Comparison of ENCODE assay signal across 1 cellular context in the genomic region with DNA sequence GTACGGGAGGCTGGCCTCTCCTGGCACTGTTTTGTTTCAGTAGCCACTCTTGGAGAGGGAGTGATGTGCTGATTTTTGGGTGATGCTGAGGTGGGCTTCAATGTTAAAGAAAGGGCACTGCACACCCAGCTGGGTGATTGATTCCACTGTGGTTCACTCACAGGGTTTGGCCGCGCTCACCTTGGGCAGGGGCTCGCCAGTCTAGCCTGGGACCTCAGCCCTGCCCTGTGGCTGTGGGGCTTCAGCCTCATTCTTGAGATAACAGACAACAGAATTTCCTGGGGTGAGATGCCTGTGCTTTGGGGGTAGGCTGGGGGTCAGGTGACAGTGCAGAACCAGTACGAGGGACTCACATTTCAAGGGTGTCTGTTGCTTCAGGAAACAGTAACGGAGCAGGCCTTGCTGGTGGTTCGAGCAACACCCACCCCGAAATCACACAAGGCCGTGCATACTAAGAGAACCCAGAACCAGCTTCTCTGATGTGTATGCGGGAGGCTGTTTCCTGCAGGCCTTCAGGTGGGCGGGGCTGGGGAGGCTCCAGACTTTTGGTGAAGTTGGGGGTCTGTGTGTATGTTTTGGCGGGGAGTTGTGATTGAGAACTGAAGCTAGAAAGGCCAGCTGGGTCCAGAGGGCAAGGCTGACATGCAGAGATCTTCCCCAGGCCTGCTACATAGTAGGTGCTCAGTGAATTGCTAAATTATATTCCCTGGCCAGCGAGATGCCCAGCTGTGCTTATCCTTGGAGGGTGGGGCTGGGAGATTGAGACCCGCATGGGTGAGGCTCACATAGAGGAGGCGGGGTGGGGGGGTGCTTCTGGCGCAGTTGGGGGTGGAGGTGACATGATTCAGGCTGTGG.
TF ChIP-seq lines count a peak whose summit lies in the region.

No MANE protein-coding gene starts in this region.

TF ChIP-seq in WTC11, 78 proteins besides CTCF, POLR2A, EP300 and RAD21 (continued from another document):
- no peak for TF ChIP-seq JAZF1 (CRISPR knock-in tag; IDR thresholded peaks at IDR 0.05)
